Comparison of ENCODE assay signal across 8 cellular contexts in genomic region chr6:33375143-33375649, GRCh38. TPM values are rescaled to one million over a fixed set of nuclear protein-coding genes. Genes with fewer than 3 reads are reported as not detected.
DNase-seq lines count a peak whose midpoint lies in the region; ATAC-seq and TF ChIP-seq lines count a peak whose summit lies in the region.

No MANE protein-coding gene starts in this region.

- DNase-seq in CD1c-positive myeloid dendritic cell (ENCODE audit: extremely low spot score) (peak; percentile 48), NOMO-1 treated with DMSO at 0.1 percent for 48 hours (lab: John Stamatoyannopoulos, UW; ENCODE audit: unreplicated experiment) (peak; percentile 14), osteoblast (ENCODE audit: insufficient read length, low spot score, missing footprints) (no peak), GM19238 (ENCODE audit: insufficient read length, low spot score) (no peak), mesenteric fat pad (ENCODE audit: low spot score) (no peak)

- H2AFZ ChIP-seq in osteoblast (ENCODE audit: low read length): peak overlapping the region; percentile 39

- H3K79me2 ChIP-seq in osteoblast (ENCODE audit: insufficient read depth, low read length): no peaks in the 10 kb centered on the region

- TF ChIP-seq CTCF in osteoblast (IDR thresholded peaks at IDR 0.05; ENCODE audit: extremely low read depth, low read depth, low read length): no peak

- no peaks in the 10 kb centered on the region for H4K20me1 ChIP-seq in osteoblast (ENCODE audit: insufficient read depth, low read length)

- ATAC-seq in esophagus mucosa (peak; percentile 78), HG02623 (IDR thresholded peaks at IDR 0.05; ENCODE audit: unreplicated experiment) (no peak), GM21786 (IDR thresholded peaks at IDR 0.05; ENCODE audit: unreplicated experiment) (no peak)

- peaks cover 26% of the 10 kb centered on the region for H3K4me1 ChIP-seq in osteoblast (ENCODE audit: insufficient read depth, low read length)

- H3K4me2 ChIP-seq in osteoblast (ENCODE audit: insufficient read depth, low read length): peak overlapping the region; percentile 74

- no peaks in the 10 kb centered on the region for H3K9me3 ChIP-seq in osteoblast (ENCODE audit: low read depth, low read length)

- H3K27ac ChIP-seq in osteoblast (ENCODE audit: low read depth, low read length): peak overlapping the region; percentile 65

- no peaks in the 10 kb centered on the region for H3K36me3 ChIP-seq in osteoblast (ENCODE audit: insufficient read depth, low read length)

- H3K27me3 ChIP-seq in osteoblast (ENCODE audit: insufficient read depth, low read length): no peaks in the 10 kb centered on the region

- H3K4me3 ChIP-seq in osteoblast (ENCODE audit: insufficient read depth, low read length): peak overlapping the region; percentile 29

RNA-seq across cellular contexts. Expression of gene KIFC1, which starts 16.4 kb away (rescaled TPM):
- total RNA-seq in esophagus mucosa: 19.0 TPM
- total RNA-seq in osteoblast: 3.2 and 4.0 TPM in 2 replicates
- total RNA-seq in mesenteric fat pad: 0.19 TPM

RNA-seq across cellular contexts. Expression of gene PHF1, which starts 35.6 kb away (rescaled TPM):
- total RNA-seq in esophagus mucosa (13.4 TPM), osteoblast (25.9 and 30.8 TPM in 2 replicates), mesenteric fat pad (42.5 TPM)

RNA-seq across cellular contexts. Expression of gene CUTA, which starts 42.7 kb away (rescaled TPM):
- 92.4 TPM for total RNA-seq in esophagus mucosa
- total RNA-seq in osteoblast: 89.3 and 122 TPM in 2 replicates
- 103 TPM for total RNA-seq in mesenteric fat pad

RNA-seq across cellular contexts. Expression of gene SYNGAP1, which starts 44.7 kb away (rescaled TPM):
- 7.1 TPM for total RNA-seq in esophagus mucosa
- 6.9 and 8.8 TPM in 2 replicates for total RNA-seq in osteoblast
- total RNA-seq in mesenteric fat pad: 14.1 TPM

RNA-seq across cellular contexts. Expression of gene DAXX, which starts 52.4 kb away (rescaled TPM):
- total RNA-seq in esophagus mucosa (28.1 TPM), osteoblast (32.7 and 39.4 TPM in 2 replicates), mesenteric fat pad (41.7 TPM)

Comparison
In these comparisons a context has a peak if more than half of its experiments do, and no peak if none do; other contexts are left out.
1. DNase-seq: peak in CD1c-positive myeloid dendritic cell (single experiment) and NOMO-1 treated with DMSO at 0.1 percent for 48 hours (single experiment); none in osteoblast (single experiment), GM19238 (single experiment) and mesenteric fat pad (single experiment).